ENCODE assay signal across 19 cellular contexts in genomic region chr4:6340446-6341015, GRCh38.
DNase-seq lines count a peak whose midpoint lies in the region; ATAC-seq and TF ChIP-seq lines count a peak whose summit lies in the region.
"Had no signal": no experiment of that assay in that cellular context is flagged by ENCODE, and none has a peak within 500 bp of the region (broad histone marks: within the 10 kb centered on the region; RNA-seq: fewer than 3 reads in every experiment).

No MANE protein-coding gene starts in this region.

- no peaks in the 10 kb centered on the region for H3K9me2 ChIP-seq in PC-3 (replicated peaks; ENCODE audit: low read length)

- no peak overlapping the region for H3K4me3 Mint-ChIP-seq in CD14-positive monocyte
- H3K4me3 Mint-ChIP-seq in progenitor cell of endocrine pancreas (ENCODE audit: low read depth) = no peak overlapping the region
- H3K4me3 Mint-ChIP-seq: IgD-negative memory B cell had no signal

- H3K9me3 ChIP-seq in BLaER1 (peaks cover 7% of the 10 kb centered on the region), PC-3 (ENCODE audit: low read length) (no peaks in the 10 kb centered on the region)
- H3K9me3 ChIP-seq: Caco-2, Peyer's patch had no signal

- H3K36me3 Mint-ChIP-seq in CD14-positive monocyte (no peaks in the 10 kb centered on the region), progenitor cell of endocrine pancreas (ENCODE audit: insufficient read depth) (no peaks in the 10 kb centered on the region)
- H3K36me3 Mint-ChIP-seq: CD4-positive, alpha-beta memory T cell; IgD-negative memory B cell had no signal

- H3K79me2 ChIP-seq in PC-3 (ENCODE audit: low read length) = no peaks in the 10 kb centered on the region

- CTCF ChIA-PET in PC-3 (lab: Charles Lee) = no interaction called here

- ATAC-seq in PC-3 = no peak

- TF ChIP-seq CTCF in CD14-positive monocyte (IDR thresholded peaks at IDR 0.05) (no peak), dorsolateral prefrontal cortex (IDR thresholded peaks at IDR 0.05 in 54 of 56, conservative IDR thresholded peaks at IDR 0.05 in 2 of 56; ENCODE audit: low read depth in 1 of 56, partially characterized antibody in 56 of 56) (no peak), progenitor cell of endocrine pancreas (IDR thresholded peaks at IDR 0.05; ENCODE audit: unreplicated experiment) (no peak), PC-3 (conservative IDR thresholded peaks at IDR 0.05; ENCODE audit: low read depth, low read length) (no peak)

- H3K4me3 ChIP-seq in BLaER1 (no peak overlapping the region), dorsolateral prefrontal cortex (no peak overlapping the region), PC-3 (ENCODE audit: low read length) (no peak overlapping the region)
- H3K4me3 ChIP-seq: Peyer's patch had no signal

- BruUV-seq in PC-3 (replicated peaks; lab: Mats Ljungman, UMichigan) = no TSS peak

- peaks cover 14 to 26% (median 22%) of the 10 kb centered on the region in 3 donors for H3K27me3 Mint-ChIP-seq in CD14-positive monocyte (ENCODE audit: low read depth in 3 of 3)
- H3K27me3 Mint-ChIP-seq in progenitor cell of endocrine pancreas = peaks cover 34% of the 10 kb centered on the region

- H3K27ac ChIP-seq in BLaER1 (no peak overlapping the region), dorsolateral prefrontal cortex (peak overlapping the region in 40 of 59 donors; percentile 5 to 90 (median 74)), PC-3 (ENCODE audit: low read length) (no peak overlapping the region)
- H3K27ac ChIP-seq: Peyer's patch had no signal

- no peaks in the 10 kb centered on the region for H3F3A ChIP-seq in PC-3 (ENCODE audit: low read length, unreplicated experiment)

- H3K9ac ChIP-seq in BLaER1 = no peak overlapping the region
- no peak overlapping the region for H3K9ac ChIP-seq in PC-3 (ENCODE audit: low read length)

- H2AFZ ChIP-seq in PC-3 (ENCODE audit: low read length) = no peak overlapping the region

- DNase-seq in CD14-positive monocyte (ENCODE audit: low spot score) (peak; percentile 41), dorsolateral prefrontal cortex (peak in 1 of 10 donors; percentile 23), progenitor cell of endocrine pancreas (ENCODE audit: low spot score, unreplicated experiment) (no peak), cerebellum (ENCODE audit: low spot score) (no peak), PC-3 (no peak), retina (no peak)
- DNase-seq: Caco-2; CD4-positive, alpha-beta memory T cell; DMS 273 treated with DMSO at 0.1 percent for 48 hours; DMS79 treated with DMSO at 0.1 percent for 48 hours; NCI-H1105; NCI-H146; NCI-H2029; NCI-H226; NCI-H524; NCI-H82; Peyer's patch had no signal

- no peak overlapping the region for H3K27ac Mint-ChIP-seq in CD14-positive monocyte
- peak overlapping the region; percentile 54 for H3K27ac Mint-ChIP-seq in progenitor cell of endocrine pancreas

- intact Hi-C loops in CD14-positive monocyte (cut with micrococcal nuclease) = no loop called here
- intact Hi-C loops in dorsolateral prefrontal cortex (cut with DNase I) = no loop called here
- intact Hi-C loops in PC-3 (cut with micrococcal nuclease) = loop anchor here (5.0 kb wide), 1 partner anchor 207 kb away; no protein-coding TSS in a partner anchor

- 0 out of 2 replicates have a peak overlapping the region, but pooled peaks have one; percentile 91 for H3K4me2 ChIP-seq in BLaER1
- no peak overlapping the region for H3K4me2 ChIP-seq in PC-3 (ENCODE audit: low read length)

- peaks cover 64% of the 10 kb centered on the region for H3K4me1 ChIP-seq in BLaER1
- peaks cover 24% of the 10 kb centered on the region for H3K4me1 ChIP-seq in PC-3 (ENCODE audit: insufficient read depth, low read length)
- H3K4me1 ChIP-seq: Caco-2, Peyer's patch had no signal

- H4K20me1 ChIP-seq in BLaER1 (no peaks in the 10 kb centered on the region), PC-3 (ENCODE audit: low read length) (no peaks in the 10 kb centered on the region)

- peaks cover 0 to 6% (median 4%) of the 10 kb centered on the region in 7 donors for H3K9me3 Mint-ChIP-seq in CD14-positive monocyte
- no peaks in the 10 kb centered on the region for H3K9me3 Mint-ChIP-seq in progenitor cell of endocrine pancreas (ENCODE audit: low read depth)
- H3K9me3 Mint-ChIP-seq: CD4-positive, alpha-beta memory T cell had no signal

- POLR2A ChIA-PET in PC-3 (lab: Charles Lee; ENCODE audit: unreplicated experiment) = no interaction called here

- H3K27me3 ChIP-seq in BLaER1 (no peaks in the 10 kb centered on the region), dorsolateral prefrontal cortex (no peaks in the 10 kb centered on the region), PC-3 (ENCODE audit: low read length) (no peaks in the 10 kb centered on the region)
- H3K27me3 ChIP-seq: Peyer's patch had no signal

- H3K4me1 Mint-ChIP-seq in CD14-positive monocyte (peaks cover 8% of the 10 kb centered on the region), progenitor cell of endocrine pancreas (ENCODE audit: low read depth) (peaks cover 7% of the 10 kb centered on the region)

- H3K36me3 ChIP-seq in BLaER1 (no peaks in the 10 kb centered on the region), PC-3 (ENCODE audit: low read depth, low read length) (no peaks in the 10 kb centered on the region)
- H3K36me3 ChIP-seq: Peyer's patch had no signal

Comparison
In these comparisons a context has a peak if more than half of its experiments do, and no peak if none do; other contexts are left out.
1. H3K27ac ChIP-seq: peak in dorsolateral prefrontal cortex (40 of 59); none in BLaER1 (single experiment) and PC-3 (single experiment).